ENCODE assay signal across 10 cellular contexts in the genomic region with DNA sequence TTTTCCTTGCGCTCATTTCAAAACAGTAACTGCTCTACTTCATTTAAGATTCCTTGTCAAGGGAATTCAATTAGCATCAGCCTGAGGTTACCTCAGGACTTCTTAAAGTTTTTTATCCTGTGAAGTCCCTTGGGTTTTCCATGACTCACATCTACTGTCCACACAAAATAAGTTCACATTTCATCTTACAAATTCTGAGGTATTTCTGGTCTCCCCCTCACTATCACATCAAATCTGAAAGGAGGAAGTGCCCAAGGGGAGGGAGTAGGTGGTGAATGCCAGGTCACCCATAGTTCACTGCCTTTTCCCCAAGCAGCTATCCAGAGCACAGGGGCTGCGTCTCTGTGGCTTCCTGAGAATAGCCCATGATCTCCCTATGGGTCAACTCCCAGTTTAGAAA.
A peak's percentile ranks its signal among the peaks of the same experiment; 100 is the strongest.
DNase-seq lines count a peak whose midpoint lies in the region; ATAC-seq and TF ChIP-seq lines count a peak whose summit lies in the region.
"Had no signal": no experiment of that assay in that cellular context is flagged by ENCODE, and none has a peak within 500 bp of the region (broad histone marks: within the 10 kb centered on the region; RNA-seq: fewer than 3 reads in every experiment).

No MANE protein-coding gene starts in this region.

- H3K4me3 ChIP-seq in HCT116 (replicated peaks in 1 of 2; ENCODE audit: low read depth in 1 of 2, low read length in 2 of 2) (no peak overlapping the region), SJSA1 (no peak overlapping the region), kidney epithelial cell (ENCODE audit: low read depth, low read length) (no peak overlapping the region), Karpas-422 (ENCODE audit: low read length) (no peak overlapping the region)

- H3K9me3 ChIP-seq in HCT116 (ENCODE audit: control insufficient read depth in 1 of 2, insufficient read depth in 1 of 2, low read depth in 1 of 2, low read length in 2 of 2) (no peaks in the 10 kb centered on the region), SJSA1 (replicated peaks) (no peaks in the 10 kb centered on the region), Karpas-422 (ENCODE audit: low read length) (no peaks in the 10 kb centered on the region)

- no peak overlapping the region for H3K27ac ChIP-seq in HCT116 (ENCODE audit: low read depth, low read length)
- no peak overlapping the region for H3K27ac ChIP-seq in SJSA1
- no peak overlapping the region for H3K27ac ChIP-seq in Karpas-422 (ENCODE audit: low read length)

- CTCF ChIA-PET in HCT116 (lab: Charles Lee), result no interaction called here

- no peak overlapping the region for H3K9ac ChIP-seq in HCT116 (ENCODE audit: low read length)
- H3K9ac ChIP-seq in Karpas-422 (ENCODE audit: low read length), result no peak overlapping the region

- H2AFZ ChIP-seq in HCT116 (ENCODE audit: low read depth, low read length, poor library complexity, severe bottlenecking) (no peak overlapping the region), Karpas-422 (ENCODE audit: low read length) (no peak overlapping the region)

- H3K4me1 ChIP-seq in HCT116 (ENCODE audit: control insufficient read depth in 1 of 2, insufficient read depth in 2 of 2, low read length in 2 of 2) (peaks cover 0 to 6% of the 10 kb centered on the region in 2 experiments; a peak in 2 of 4 replicates), SJSA1 (replicated peaks) (peaks cover 14% of the 10 kb centered on the region), Karpas-422 (ENCODE audit: low read length) (no peaks in the 10 kb centered on the region)

- DNase-seq in ELR (ENCODE audit: low read depth), result peak; percentile 78
- DNase-seq in HCT116 (ENCODE audit: low read depth, low spot score), result no peak
- peak; percentile 48 to 72 for DNase-seq in SJSA1 (ENCODE audit: low read depth in 1 of 2, low spot score in 2 of 2)
- peak; percentile 67 for DNase-seq in kidney epithelial cell (ENCODE audit: low read depth)
- DNase-seq in OCI-M2 (lab: John Stamatoyannopoulos, UW; ENCODE audit: unreplicated experiment), result no peak
- no peak for DNase-seq in Karpas-422
- DNase-seq in COLO668 (lab: John Stamatoyannopoulos, UW; ENCODE audit: unreplicated experiment), result no peak
- DNase-seq: aorta, midbrain had no signal

- H3K27me3 ChIP-seq in HCT116 (ENCODE audit: insufficient read depth, low read length), result no peaks in the 10 kb centered on the region
- H3K27me3 ChIP-seq in SJSA1 (replicated peaks), result no peaks in the 10 kb centered on the region
- H3K27me3 ChIP-seq in kidney epithelial cell (ENCODE audit: control insufficient read depth, insufficient read depth, low read length), result no peaks in the 10 kb centered on the region
- no peaks in the 10 kb centered on the region for H3K27me3 ChIP-seq in Karpas-422 (ENCODE audit: low read length)

- TF ChIP-seq CTCF in HCT116 (IDR thresholded peaks at IDR 0.05 in 2 of 3, conservative IDR thresholded peaks at IDR 0.05 in 1 of 3; ENCODE audit: borderline replicate concordance in 1 of 3, insufficient read depth in 1 of 3, low read depth in 2 of 3, low read length in 2 of 3), result no peak
- TF ChIP-seq CTCF in kidney epithelial cell (IDR thresholded peaks at IDR 0.05; ENCODE audit: insufficient read depth, low read length, poor library complexity, severe bottlenecking), result no peak

- no peak for TF ChIP-seq RAD21 in HCT116 (IDR thresholded peaks at IDR 0.05; ENCODE audit: low read depth)

- no peaks in the 10 kb centered on the region for H3K79me2 ChIP-seq in HCT116 (ENCODE audit: insufficient read depth, low read length)
- no peaks in the 10 kb centered on the region for H3K79me2 ChIP-seq in Karpas-422 (ENCODE audit: low read length)

- POLR2A ChIA-PET in HCT116 (lab: Charles Lee), result no interaction called here

- H3K4me2 ChIP-seq in HCT116 (ENCODE audit: low read length) (peak overlapping the region; percentile 25; the same call in 1 of the 2 replicates), Karpas-422 (ENCODE audit: low read depth, low read length, poor library complexity, severe bottlenecking) (no peak overlapping the region)

- intact Hi-C loops in HCT116 (cut with micrococcal nuclease), result loop anchor here (5.0 kb wide), 1 partner anchor 33 kb away; no protein-coding TSS in a partner anchor

- ATAC-seq in HCT116 (no peak), HG03139 (IDR thresholded peaks at IDR 0.05; ENCODE audit: unreplicated experiment) (no peak)

- RAD21 ChIA-PET in HCT116 (lab: Charles Lee; ENCODE audit: low non-redundant PET in 1 of 2, low total read pairs in 2 of 2, uncharacterized antibody in 2 of 2, unreplicated experiment in 2 of 2), result no interaction called here

- no peak for TF ChIP-seq POLR2A in HCT116 (IDR thresholded peaks at IDR 0.05; ENCODE audit: borderline replicate concordance, extremely low read depth, insufficient read depth, insufficient read length)

- no peaks in the 10 kb centered on the region for H3K36me3 ChIP-seq in HCT116 (ENCODE audit: control insufficient read depth in 1 of 2, insufficient read depth in 2 of 2, low read length in 2 of 2)
- H3K36me3 ChIP-seq in SJSA1, result 0 out of 2 replicates have a peak, but pooled peaks cover 3% of the 10 kb centered on the region
- no peaks in the 10 kb centered on the region for H3K36me3 ChIP-seq in kidney epithelial cell (ENCODE audit: control insufficient read depth, insufficient read depth, low read length)
- H3K36me3 ChIP-seq in Karpas-422 (ENCODE audit: insufficient read depth, low read length), result no peaks in the 10 kb centered on the region

- H4K20me1 ChIP-seq in HCT116 (ENCODE audit: insufficient read depth) (no peaks in the 10 kb centered on the region), Karpas-422 (ENCODE audit: insufficient read depth, low read depth, low read length) (no peaks in the 10 kb centered on the region)

- BruUV-seq in HCT116 (replicated peaks; lab: Mats Ljungman, UMichigan), result no TSS peak

- H3K9me2 ChIP-seq in HCT116 (ENCODE audit: insufficient read depth) (no peaks in the 10 kb centered on the region), Karpas-422 (replicated peaks; ENCODE audit: insufficient read depth, low read length) (no peaks in the 10 kb centered on the region)

TF ChIP-seq in HCT116, 20 proteins besides CTCF, POLR2A, EP300 and RAD21 (continues in another document):
- TF ChIP-seq EGR1 (IDR thresholded peaks at IDR 0.05; ENCODE audit: low read depth) (no peak), CEBPB (IDR thresholded peaks at IDR 0.05; ENCODE audit: low read depth) (no peak), EZH2phosphoT487 (IDR thresholded peaks at IDR 0.05; ENCODE audit: borderline replicate concordance) (no peak), ELF1 (IDR thresholded peaks at IDR 0.05; ENCODE audit: borderline replicate concordance, low read depth) (no peak), EZH2 (IDR thresholded peaks at IDR 0.05) (no peak), FOSL1 (IDR thresholded peaks at IDR 0.05; ENCODE audit: low read depth) (no peak), POLR2AphosphoS5 (IDR thresholded peaks at IDR 0.05; ENCODE audit: low read depth, low read length) (no peak), SIN3A (IDR thresholded peaks at IDR 0.05; ENCODE audit: low read depth) (no peak), SRF (IDR thresholded peaks at IDR 0.05; ENCODE audit: low read depth) (no peak)
- TF ChIP-seq, protein P1, sequence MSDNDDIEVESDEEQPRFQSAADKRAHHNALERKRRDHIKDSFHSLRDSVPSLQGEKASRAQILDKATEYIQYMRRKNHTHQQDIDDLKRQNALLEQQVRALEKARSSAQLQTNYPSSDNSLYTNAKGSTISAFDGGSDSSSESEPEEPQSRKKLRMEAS (IDR thresholded peaks at IDR 0.05), result no peak
- TF ChIP-seq, protein P2, sequence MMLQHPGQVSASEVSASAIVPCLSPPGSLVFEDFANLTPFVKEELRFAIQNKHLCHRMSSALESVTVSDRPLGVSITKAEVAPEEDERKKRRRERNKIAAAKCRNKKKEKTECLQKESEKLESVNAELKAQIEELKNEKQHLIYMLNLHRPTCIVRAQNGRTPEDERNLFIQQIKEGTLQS (IDR thresholded peaks at IDR 0.05), result no peak
- TF ChIP-seq, protein P3, sequence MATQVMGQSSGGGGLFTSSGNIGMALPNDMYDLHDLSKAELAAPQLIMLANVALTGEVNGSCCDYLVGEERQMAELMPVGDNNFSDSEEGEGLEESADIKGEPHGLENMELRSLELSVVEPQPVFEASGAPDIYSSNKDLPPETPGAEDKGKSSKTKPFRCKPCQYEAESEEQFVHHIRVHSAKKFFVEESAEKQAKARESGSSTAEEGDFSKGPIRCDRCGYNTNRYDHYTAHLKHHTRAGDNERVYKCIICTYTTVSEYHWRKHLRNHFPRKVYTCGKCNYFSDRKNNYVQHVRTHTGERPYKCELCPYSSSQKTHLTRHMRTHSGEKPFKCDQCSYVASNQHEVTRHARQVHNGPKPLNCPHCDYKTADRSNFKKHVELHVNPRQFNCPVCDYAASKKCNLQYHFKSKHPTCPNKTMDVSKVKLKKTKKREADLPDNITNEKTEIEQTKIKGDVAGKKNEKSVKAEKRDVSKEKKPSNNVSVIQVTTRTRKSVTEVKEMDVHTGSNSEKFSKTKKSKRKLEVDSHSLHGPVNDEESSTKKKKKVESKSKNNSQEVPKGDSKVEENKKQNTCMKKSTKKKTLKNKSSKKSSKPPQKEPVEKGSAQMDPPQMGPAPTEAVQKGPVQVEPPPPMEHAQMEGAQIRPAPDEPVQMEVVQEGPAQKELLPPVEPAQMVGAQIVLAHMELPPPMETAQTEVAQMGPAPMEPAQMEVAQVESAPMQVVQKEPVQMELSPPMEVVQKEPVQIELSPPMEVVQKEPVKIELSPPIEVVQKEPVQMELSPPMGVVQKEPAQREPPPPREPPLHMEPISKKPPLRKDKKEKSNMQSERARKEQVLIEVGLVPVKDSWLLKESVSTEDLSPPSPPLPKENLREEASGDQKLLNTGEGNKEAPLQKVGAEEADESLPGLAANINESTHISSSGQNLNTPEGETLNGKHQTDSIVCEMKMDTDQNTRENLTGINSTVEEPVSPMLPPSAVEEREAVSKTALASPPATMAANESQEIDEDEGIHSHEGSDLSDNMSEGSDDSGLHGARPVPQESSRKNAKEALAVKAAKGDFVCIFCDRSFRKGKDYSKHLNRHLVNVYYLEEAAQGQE (IDR thresholded peaks at IDR 0.05; ENCODE audit: low read depth), result no peak
- TF ChIP-seq, protein P4, sequence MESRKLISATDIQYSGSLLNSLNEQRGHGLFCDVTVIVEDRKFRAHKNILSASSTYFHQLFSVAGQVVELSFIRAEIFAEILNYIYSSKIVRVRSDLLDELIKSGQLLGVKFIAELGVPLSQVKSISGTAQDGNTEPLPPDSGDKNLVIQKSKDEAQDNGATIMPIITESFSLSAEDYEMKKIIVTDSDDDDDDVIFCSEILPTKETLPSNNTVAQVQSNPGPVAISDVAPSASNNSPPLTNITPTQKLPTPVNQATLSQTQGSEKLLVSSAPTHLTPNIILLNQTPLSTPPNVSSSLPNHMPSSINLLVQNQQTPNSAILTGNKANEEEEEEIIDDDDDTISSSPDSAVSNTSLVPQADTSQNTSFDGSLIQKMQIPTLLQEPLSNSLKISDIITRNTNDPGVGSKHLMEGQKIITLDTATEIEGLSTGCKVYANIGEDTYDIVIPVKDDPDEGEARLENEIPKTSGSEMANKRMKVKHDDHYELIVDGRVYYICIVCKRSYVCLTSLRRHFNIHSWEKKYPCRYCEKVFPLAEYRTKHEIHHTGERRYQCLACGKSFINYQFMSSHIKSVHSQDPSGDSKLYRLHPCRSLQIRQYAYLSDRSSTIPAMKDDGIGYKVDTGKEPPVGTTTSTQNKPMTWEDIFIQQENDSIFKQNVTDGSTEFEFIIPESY (IDR thresholded peaks at IDR 0.05; ENCODE audit: extremely low read depth, insufficient replicate concordance, low read length), result no peak

Comparison
In these comparisons a context has a peak if more than half of its experiments do, and no peak if none do; other contexts are left out.
1. DNase-seq: peak in ELR (single experiment), SJSA1 (2 of 2) and kidney epithelial cell (single experiment); none in HCT116 (single experiment), OCI-M2 (single experiment), Karpas-422 (single experiment) and COLO668 (single experiment).